In the genomic region with DNA sequence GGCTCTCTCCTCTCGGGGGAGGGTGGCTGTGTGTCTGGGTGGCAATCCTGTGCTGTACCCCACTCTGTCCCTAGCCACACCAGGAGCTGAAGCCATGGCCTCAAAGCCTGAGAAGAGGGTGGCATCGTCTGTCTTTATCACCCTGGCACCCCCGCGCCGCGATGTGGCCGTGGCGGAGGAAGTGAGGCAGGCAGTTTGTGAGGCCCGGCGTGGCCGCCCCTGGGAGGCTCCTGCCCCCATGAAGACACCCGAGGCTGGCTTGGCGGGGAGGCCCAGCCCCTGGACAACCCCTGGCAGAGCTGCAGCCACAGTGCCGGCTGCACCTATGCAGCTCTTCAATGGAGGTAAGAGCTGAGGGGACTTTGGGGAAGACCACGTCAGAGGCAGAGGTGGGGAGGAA, we compare ENCODE assay signal across 1 cellular context.
TF ChIP-seq lines count a peak whose summit lies in the region.

No MANE protein-coding gene starts in this region.

TF ChIP-seq in WTC11, 78 proteins besides CTCF, POLR2A, EP300 and RAD21:
- TF ChIP-seq ZNF423 (CRISPR knock-in tag; IDR thresholded peaks at IDR 0.05): no peak
- TF ChIP-seq, protein P1, sequence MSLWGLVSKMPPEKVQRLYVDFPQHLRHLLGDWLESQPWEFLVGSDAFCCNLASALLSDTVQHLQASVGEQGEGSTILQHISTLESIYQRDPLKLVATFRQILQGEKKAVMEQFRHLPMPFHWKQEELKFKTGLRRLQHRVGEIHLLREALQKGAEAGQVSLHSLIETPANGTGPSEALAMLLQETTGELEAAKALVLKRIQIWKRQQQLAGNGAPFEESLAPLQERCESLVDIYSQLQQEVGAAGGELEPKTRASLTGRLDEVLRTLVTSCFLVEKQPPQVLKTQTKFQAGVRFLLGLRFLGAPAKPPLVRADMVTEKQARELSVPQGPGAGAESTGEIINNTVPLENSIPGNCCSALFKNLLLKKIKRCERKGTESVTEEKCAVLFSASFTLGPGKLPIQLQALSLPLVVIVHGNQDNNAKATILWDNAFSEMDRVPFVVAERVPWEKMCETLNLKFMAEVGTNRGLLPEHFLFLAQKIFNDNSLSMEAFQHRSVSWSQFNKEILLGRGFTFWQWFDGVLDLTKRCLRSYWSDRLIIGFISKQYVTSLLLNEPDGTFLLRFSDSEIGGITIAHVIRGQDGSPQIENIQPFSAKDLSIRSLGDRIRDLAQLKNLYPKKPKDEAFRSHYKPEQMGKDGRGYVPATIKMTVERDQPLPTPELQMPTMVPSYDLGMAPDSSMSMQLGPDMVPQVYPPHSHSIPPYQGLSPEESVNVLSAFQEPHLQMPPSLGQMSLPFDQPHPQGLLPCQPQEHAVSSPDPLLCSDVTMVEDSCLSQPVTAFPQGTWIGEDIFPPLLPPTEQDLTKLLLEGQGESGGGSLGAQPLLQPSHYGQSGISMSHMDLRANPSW (CRISPR knock-in tag; conservative IDR thresholded peaks at IDR 0.05; ENCODE audit: low read depth): no peak
- no peak for TF ChIP-seq JAZF1 (CRISPR knock-in tag; IDR thresholded peaks at IDR 0.05)
- no peak for TF ChIP-seq JUN (CRISPR knock-in tag; IDR thresholded peaks at IDR 0.05)
- TF ChIP-seq PRRX2 (CRISPR knock-in tag; IDR thresholded peaks at IDR 0.05): no peak
- TF ChIP-seq RORB (CRISPR knock-in tag; IDR thresholded peaks at IDR 0.05): no peak
- TF ChIP-seq ZNF317 (CRISPR knock-in tag; IDR thresholded peaks at IDR 0.05; ENCODE audit: borderline replicate concordance, low read depth): no peak
- TF ChIP-seq FOXP1 (CRISPR knock-in tag; IDR thresholded peaks at IDR 0.05; ENCODE audit: borderline replicate concordance): no peak
- TF ChIP-seq NFYB (CRISPR knock-in tag; conservative IDR thresholded peaks at IDR 0.05; ENCODE audit: low read depth): no peak
- TF ChIP-seq ZNF416 (CRISPR knock-in tag; IDR thresholded peaks at IDR 0.05): no peak
- TF ChIP-seq, protein P2, sequence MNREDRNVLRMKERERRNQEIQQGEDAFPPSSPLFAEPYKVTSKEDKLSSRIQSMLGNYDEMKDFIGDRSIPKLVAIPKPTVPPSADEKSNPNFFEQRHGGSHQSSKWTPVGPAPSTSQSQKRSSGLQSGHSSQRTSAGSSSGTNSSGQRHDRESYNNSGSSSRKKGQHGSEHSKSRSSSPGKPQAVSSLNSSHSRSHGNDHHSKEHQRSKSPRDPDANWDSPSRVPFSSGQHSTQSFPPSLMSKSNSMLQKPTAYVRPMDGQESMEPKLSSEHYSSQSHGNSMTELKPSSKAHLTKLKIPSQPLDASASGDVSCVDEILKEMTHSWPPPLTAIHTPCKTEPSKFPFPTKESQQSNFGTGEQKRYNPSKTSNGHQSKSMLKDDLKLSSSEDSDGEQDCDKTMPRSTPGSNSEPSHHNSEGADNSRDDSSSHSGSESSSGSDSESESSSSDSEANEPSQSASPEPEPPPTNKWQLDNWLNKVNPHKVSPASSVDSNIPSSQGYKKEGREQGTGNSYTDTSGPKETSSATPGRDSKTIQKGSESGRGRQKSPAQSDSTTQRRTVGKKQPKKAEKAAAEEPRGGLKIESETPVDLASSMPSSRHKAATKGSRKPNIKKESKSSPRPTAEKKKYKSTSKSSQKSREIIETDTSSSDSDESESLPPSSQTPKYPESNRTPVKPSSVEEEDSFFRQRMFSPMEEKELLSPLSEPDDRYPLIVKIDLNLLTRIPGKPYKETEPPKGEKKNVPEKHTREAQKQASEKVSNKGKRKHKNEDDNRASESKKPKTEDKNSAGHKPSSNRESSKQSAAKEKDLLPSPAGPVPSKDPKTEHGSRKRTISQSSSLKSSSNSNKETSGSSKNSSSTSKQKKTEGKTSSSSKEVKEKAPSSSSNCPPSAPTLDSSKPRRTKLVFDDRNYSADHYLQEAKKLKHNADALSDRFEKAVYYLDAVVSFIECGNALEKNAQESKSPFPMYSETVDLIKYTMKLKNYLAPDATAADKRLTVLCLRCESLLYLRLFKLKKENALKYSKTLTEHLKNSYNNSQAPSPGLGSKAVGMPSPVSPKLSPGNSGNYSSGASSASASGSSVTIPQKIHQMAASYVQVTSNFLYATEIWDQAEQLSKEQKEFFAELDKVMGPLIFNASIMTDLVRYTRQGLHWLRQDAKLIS (CRISPR knock-in tag; IDR thresholded peaks at IDR 0.05; ENCODE audit: borderline replicate concordance): no peak
